ENCODE assay signal across 8 cellular contexts in the genomic region with DNA sequence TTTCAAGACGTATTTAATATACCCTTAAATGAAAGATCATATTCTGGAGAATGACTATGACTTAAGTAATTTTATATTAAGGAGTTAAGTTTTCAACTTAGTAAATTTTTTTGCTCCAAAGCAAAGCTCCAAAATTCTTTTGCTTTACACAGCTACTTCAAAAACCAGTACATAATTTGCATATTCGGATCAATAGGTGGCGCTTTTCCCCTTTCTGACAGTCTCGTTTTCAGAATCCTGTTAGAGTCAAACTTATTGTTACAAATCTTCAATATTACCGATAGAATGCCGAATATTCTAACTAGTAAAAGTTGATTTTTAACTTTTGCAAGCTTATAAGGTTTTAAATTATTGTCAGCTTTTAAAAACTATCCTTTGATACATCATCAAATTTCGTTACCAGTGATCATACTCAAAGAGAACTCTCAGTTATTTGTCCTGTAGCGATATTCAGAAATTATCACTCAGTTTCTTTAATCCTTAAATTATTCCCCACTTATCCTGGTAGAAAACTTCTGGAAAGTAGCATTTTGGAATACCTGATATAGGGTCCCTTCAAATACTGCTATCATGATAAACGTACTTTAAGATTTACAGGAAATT.
A peak's percentile ranks its signal among the peaks of the same experiment; 100 is the strongest.
DNase-seq lines count a peak whose midpoint lies in the region; ATAC-seq, FAIRE-seq and TF ChIP-seq lines count a peak whose summit lies in the region.

No MANE protein-coding gene starts in this region.

- H3K27me3 Mint-ChIP-seq in stimulated activated naive CD8-positive, alpha-beta T cell treated with anti-CD3 and anti-CD28 coated beads, Interleukin-15, amount 100 ng/mL, for 72 hours: no peaks in the 10 kb centered on the region

- no peaks in the 10 kb centered on the region for H3K27me3 ChIP-seq in BE2C

- no peak overlapping the region for H3K27ac Mint-ChIP-seq in stimulated activated naive CD8-positive, alpha-beta T cell treated with anti-CD3 and anti-CD28 coated beads, Interleukin-15, amount 100 ng/mL, for 72 hours

- no peaks in the 10 kb centered on the region for H3K36me3 ChIP-seq in BE2C

- H3K9me3 Mint-ChIP-seq in stimulated activated naive CD8-positive, alpha-beta T cell treated with anti-CD3 and anti-CD28 coated beads, Interleukin-15, amount 100 ng/mL, for 72 hours: no peaks in the 10 kb centered on the region

- peak; percentile 92 for FAIRE-seq in endometrium (lab: Jason Lieb, UNC)

- no peaks in the 10 kb centered on the region; the same call in 1 of the 2 replicates for H3K4me1 ChIP-seq in BE2C

- DNase-seq in BE2C (peak; percentile 32), H4 (ENCODE audit: low spot score) (peak; percentile 8), NCI-H748 (lab: John Stamatoyannopoulos, UW; ENCODE audit: unreplicated experiment) (peak; percentile 51), putamen (ENCODE audit: low spot score) (peak; percentile 39), GDM1 (lab: John Stamatoyannopoulos, UW) (no peak), OCI-M2 (lab: John Stamatoyannopoulos, UW; ENCODE audit: unreplicated experiment) (no peak)
- DNase-seq in stimulated activated naive CD8-positive, alpha-beta T cell treated with anti-CD3 and anti-CD28 coated beads, Interleukin-15, amount 100 ng/mL, for 72 hours: no peak

- H3K4me3 Mint-ChIP-seq in stimulated activated naive CD8-positive, alpha-beta T cell treated with anti-CD3 and anti-CD28 coated beads, Interleukin-15, amount 100 ng/mL, for 72 hours: no peak overlapping the region

- peak; percentile 80 for TF ChIP-seq CTCF in BE2C (IDR thresholded peaks at IDR 0.05; ENCODE audit: low read depth, low read length)

- no peak for ATAC-seq in stimulated activated naive CD8-positive, alpha-beta T cell treated with anti-CD3 and anti-CD28 coated beads, Interleukin-15, amount 100 ng/mL, for 72 hours

- H3K9me3 ChIP-seq in BE2C: no peaks in the 10 kb centered on the region; the same call in 1 of the 2 replicates

- no peaks in the 10 kb centered on the region for H3K4me1 Mint-ChIP-seq in stimulated activated naive CD8-positive, alpha-beta T cell treated with anti-CD3 and anti-CD28 coated beads, Interleukin-15, amount 100 ng/mL, for 72 hours

- H3K4me3 ChIP-seq in BE2C (ENCODE audit: low read depth, low read length): peak overlapping the region; percentile 21; the same call in 1 of the 2 replicates

Comparison
In these comparisons a context has a peak if more than half of its experiments do, and no peak if none do; other contexts are left out.
1. DNase-seq: peak in BE2C (single experiment), H4 (single experiment), NCI-H748 (single experiment) and putamen (single experiment); none in GDM1 (single experiment), stimulated activated naive CD8-positive, alpha-beta T cell treated with anti-CD3 and anti-CD28 coated beads, Interleukin-15, amount 100 ng/mL, for 72 hours (0 of 2) and OCI-M2 (single experiment).